Comparison of ENCODE assay signal across 22 cellular contexts in the genomic region with DNA sequence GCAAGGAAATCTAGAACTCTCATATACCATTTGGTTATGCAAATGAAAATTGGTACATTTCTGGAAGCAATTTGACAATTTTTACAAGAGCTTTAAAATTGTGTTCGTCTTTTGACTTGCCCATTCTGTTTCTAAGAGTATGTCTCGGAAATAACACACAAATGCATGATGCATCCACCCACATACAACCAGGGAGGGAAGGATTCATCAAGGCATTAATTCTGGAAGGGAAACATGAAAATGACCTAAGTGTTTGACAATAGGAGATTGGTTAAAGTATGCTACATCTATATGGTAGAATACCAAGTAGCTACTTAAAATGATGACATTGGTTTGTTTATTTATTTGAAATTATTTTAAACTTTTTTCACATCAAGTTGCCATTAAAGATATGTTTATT. TPM values are rescaled to one million over a fixed set of nuclear protein-coding genes. Genes with fewer than 3 reads are reported as not detected.
DNase-seq lines count a peak whose midpoint lies in the region; ATAC-seq and TF ChIP-seq lines count a peak whose summit lies in the region.
"Had no signal": no experiment of that assay in that cellular context is flagged by ENCODE, and none has a peak within 500 bp of the region (broad histone marks: within the 10 kb centered on the region; RNA-seq: fewer than 3 reads in every experiment).

No MANE protein-coding gene starts in this region.

- H3K4me3 ChIP-seq in ACC112 (ENCODE audit: low read depth, low read length) (peak overlapping the region; percentile 75; the same call in 1 of the 2 replicates), foreskin fibroblast (ENCODE audit: low read depth in 1 of 2, low read length in 2 of 2) (no peak overlapping the region), lower leg skin (ENCODE audit: low read depth, poor library complexity, severe bottlenecking) (no peak overlapping the region)
- H3K4me3 ChIP-seq: suprapubic skin had no signal

- no peaks in the 10 kb centered on the region for H3K36me3 ChIP-seq in ACC112 (ENCODE audit: insufficient read depth, low read length)
- H3K36me3 ChIP-seq: left ventricle myocardium inferior, suprapubic skin had no signal

- peaks cover 84% of the 10 kb centered on the region for H3K79me2 ChIP-seq in ACC112 (ENCODE audit: control insufficient read depth, insufficient read depth, low read length, unreplicated experiment)

- no peaks in the 10 kb centered on the region for H3K9me3 ChIP-seq in T-helper 17 cell (ENCODE audit: control insufficient read depth, low read length, poor library complexity, severe bottlenecking)
- H3K9me3 ChIP-seq: left ventricle myocardium inferior, psoas muscle, SK-N-SH, suprapubic skin had no signal

- H3K4me1 ChIP-seq in ACC112 (ENCODE audit: control insufficient read depth, insufficient read depth, low read length, unreplicated experiment) = peaks cover 37% of the 10 kb centered on the region

- H3K27ac ChIP-seq in ACC112 (ENCODE audit: low read depth, low read length) = no peak overlapping the region; the same call in 1 of the 2 replicates
- H3K27ac ChIP-seq: foreskin keratinocyte, HL-60, psoas muscle, suprapubic skin had no signal

- H3K27ac Mint-ChIP-seq in T-helper 17 cell = peak overlapping the region; percentile 72

- TF ChIP-seq CTCF in foreskin fibroblast (IDR thresholded peaks at IDR 0.05; ENCODE audit: low read depth, low read length) (no peak), lower leg skin (IDR thresholded peaks at IDR 0.05) (no peak)

- H3K4me1 Mint-ChIP-seq in T-helper 17 cell = peaks cover 53% of the 10 kb centered on the region

- peaks cover 4% of the 10 kb centered on the region for H3K36me3 Mint-ChIP-seq in T-helper 17 cell (ENCODE audit: low read depth)

- WGBS in lower leg skin, 2 donors = 38 to 41% methylated on average over 2 of the region's 2 CpGs

- no peak overlapping the region for H2AFZ ChIP-seq in ACC112 (ENCODE audit: low read length, unreplicated experiment)

- intact Hi-C loops in Right ventricle myocardium superior (cut with DNase I) = no loop called here
- intact Hi-C loops in lower leg skin (cut with DNase I; ENCODE audit: low total_unique reads) = no loop called here

- no peaks in the 10 kb centered on the region for H3K27me3 Mint-ChIP-seq in T-helper 17 cell

- H3K27me3 ChIP-seq in ACC112 (ENCODE audit: insufficient read depth, low read length) = no peaks in the 10 kb centered on the region
- H3K27me3 ChIP-seq: dorsolateral prefrontal cortex, foreskin keratinocyte, suprapubic skin had no signal

- DNase-seq in GM03348 (ENCODE audit: low spot score) = peak; percentile 5
- no peak for DNase-seq in T-helper 17 cell
- DNase-seq in foreskin fibroblast = peak; percentile 21 to 39
- DNase-seq in Right ventricle myocardium superior = no peak
- DNase-seq in DMS114 treated with DMSO at 0.1 percent for 48 hours (lab: John Stamatoyannopoulos, UW; ENCODE audit: unreplicated experiment) = no peak
- DNase-seq in lower leg skin (ENCODE audit: low spot score in 2 of 2) = no peak
- DNase-seq: activated CD4-positive, CD25-positive, alpha-beta regulatory T cell; activated naive CD4-positive, alpha-beta T cell treated with Interleukin-2 at 50 U/mL for 16 hours; activated T-cell treated with anti-CD3 and anti-CD28 coated beads, Interleukin-2, amount 50 U/mL, for 1 hour; aorta; dorsolateral prefrontal cortex; foreskin keratinocyte; left ventricle myocardium inferior; NCI-H1436; NCI-H524 treated with DMSO at 0.1 percent for 48 hours; psoas muscle; stimulated activated CD4-positive, alpha-beta T cell treated with anti-CD3 and anti-CD28 coated beads, Interleukin-1b, Interleukin-23, amount 100 ng/mL, for 48 hours had no signal

- ATAC-seq in T-helper 17 cell (no peak), GM21360 (IDR thresholded peaks at IDR 0.05; ENCODE audit: unreplicated experiment) (no peak), Right ventricle myocardium superior (ENCODE audit: poor library complexity) (no peak)
- ATAC-seq: foreskin keratinocyte had no signal

- no peak overlapping the region for H3K4me3 Mint-ChIP-seq in T-helper 17 cell

- TF ChIP-seq POLR2A in lower leg skin (IDR thresholded peaks at IDR 0.05) = no peak

RNA-seq across cellular contexts. Expression of a gene that starts 58.6 kb away (rescaled TPM):
- 10 to 100 TPM; 76.7 to 81.9 TPM for total RNA-seq in T-helper 17 cell
- total RNA-seq in Right ventricle myocardium superior = 21.5 TPM
- total RNA-seq in lower leg skin = 10 to 100 TPM; 32.6 to 59.5 (median 55.9) TPM

Comparison
In these comparisons a context has a peak if more than half of its experiments do, and no peak if none do; other contexts are left out.
1. DNase-seq: peak in GM03348 (single experiment) and foreskin fibroblast (2 of 2); none in T-helper 17 cell (0 of 3), Right ventricle myocardium superior (single experiment), DMS114 treated with DMSO at 0.1 percent for 48 hours (single experiment) and lower leg skin (0 of 2).